In the genomic region with DNA sequence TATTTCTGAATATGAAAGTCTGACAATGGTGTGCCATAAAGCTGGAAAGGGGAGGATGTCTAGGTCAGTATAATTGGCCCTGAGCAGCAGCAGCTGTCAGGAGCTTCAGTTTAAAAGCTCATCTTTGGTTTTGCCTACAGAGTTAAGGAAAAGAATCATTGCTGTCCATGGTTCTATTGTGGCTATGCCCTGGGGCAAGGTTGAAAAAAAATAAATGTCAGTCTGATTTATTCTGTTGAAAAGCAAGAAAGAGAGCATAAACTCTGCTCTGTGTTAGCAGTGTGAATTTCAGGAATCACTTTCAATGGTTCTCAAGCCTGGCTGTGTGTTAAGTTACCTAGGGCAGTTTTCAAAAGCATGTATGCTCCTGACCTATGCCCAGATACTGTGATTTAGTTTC, we compare ENCODE assay signal across 19 cellular contexts.
"Had no signal": no experiment of that assay in that cellular context is flagged by ENCODE, and none has a peak within 500 bp of the region (broad histone marks: within the 10 kb centered on the region; RNA-seq: fewer than 3 reads in every experiment).

No MANE protein-coding gene starts in this region.

- H3K27ac ChIP-seq: breast epithelium, neural progenitor cell, spleen, tibial nerve had no signal

- H3K9me3 ChIP-seq: breast epithelium, tibial nerve had no signal

- H3K4me1 ChIP-seq: breast epithelium, neural progenitor cell, spleen, tibial nerve had no signal

- H3K27me3 ChIP-seq: breast epithelium, neural progenitor cell, spleen, tibial nerve had no signal

- H3K36me3 ChIP-seq: breast epithelium, neural progenitor cell, spleen, tibial nerve had no signal

- H3K4me3 ChIP-seq: breast epithelium, neural progenitor cell, spleen, tibial nerve had no signal

- DNase-seq: activated B cell treated with CpG ODN at 0.5 μM for 24 hours; activated CD8-positive, alpha-beta memory T cell treated with anti-CD3 and anti-CD28 coated beads, Interleukin-2, amount 10 ng/mL, durations not matched to agents 7 days and 5 days; activated CD8-positive, alpha-beta T cell treated with anti-CD3 and anti-CD28 coated beads, Interleukin-2, amount 10 ng/mL, durations not matched to agents 7 days and 5 days; activated naive CD8-positive, alpha-beta T cell treated with anti-CD3 and anti-CD28 coated beads, Interleukin-2, amount 50 U/mL, for 24 hours; activated T-cell treated with anti-CD3 and anti-CD28 coated beads, Interleukin-2, amount 50 U/mL, for 48 hours; central memory CD4-positive, alpha-beta T cell; head of caudate nucleus; hippocampal formation; left cardiac atrium; mammary epithelial cell; naive thymus-derived CD8-positive, alpha-beta T cell; occipital lobe; right cardiac atrium; spleen; stimulated activated naive CD4-positive, alpha-beta T cell treated with Interleukin-2 at 50 U/mL for 16 hours; T-helper 17 cell had no signal
